ENCODE assay signal across 10 cellular contexts in the genomic region with DNA sequence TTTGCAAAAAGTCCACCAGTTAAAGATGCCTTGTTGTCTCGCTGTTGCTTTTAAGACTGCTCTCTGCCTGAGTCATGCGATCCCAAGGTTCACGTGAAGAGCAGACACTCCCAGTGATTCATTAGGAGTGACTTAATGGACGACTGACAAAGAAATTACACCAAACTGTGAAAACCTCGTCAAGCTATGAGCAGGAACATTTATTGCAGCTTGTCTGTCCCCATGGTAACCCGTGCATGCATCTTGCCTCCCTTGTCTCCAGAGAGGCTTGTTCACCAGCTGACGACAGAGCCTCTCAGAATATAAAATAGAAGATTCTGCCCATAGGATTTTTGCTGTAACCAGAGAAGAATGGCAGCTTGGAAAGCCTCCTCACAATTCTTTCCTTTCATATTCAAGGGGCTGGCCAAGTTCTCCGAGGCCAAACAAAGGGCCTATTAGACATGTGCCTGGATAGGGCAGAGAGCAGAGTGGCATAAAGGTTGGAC.
DNase-seq lines count a peak whose midpoint lies in the region; ATAC-seq and TF ChIP-seq lines count a peak whose summit lies in the region.
"Had no signal": no experiment of that assay in that cellular context is flagged by ENCODE, and none has a peak within 500 bp of the region (broad histone marks: within the 10 kb centered on the region; RNA-seq: fewer than 3 reads in every experiment).

No MANE protein-coding gene starts in this region.

- TF ChIP-seq POLR2A in gastrocnemius medialis (IDR thresholded peaks at IDR 0.05): no peak

- ATAC-seq in SK-N-SH treated with all-trans-retinoic acid at 6 μM for 48 hours (peak; percentile 26; the same call in 2 of the 3 replicates), Right ventricle myocardium superior (ENCODE audit: poor library complexity) (peak; percentile 66), gastrocnemius medialis (peak; percentile 60 to 68), HG02885 (IDR thresholded peaks at IDR 0.05; ENCODE audit: poor library complexity, unreplicated experiment) (no peak)
- no peak for ATAC-seq in stimulated activated naive B cell treated with anti-CD40 and anti-IgM and Interleukin-4, amounts not matched to agents 10 μg/mL and 1 μg/mL and 100 μg/mL, for 72 hours (replicated peaks)

- H3K27ac Mint-ChIP-seq in stimulated activated naive B cell treated with anti-CD40 and anti-IgM and Interleukin-4, amounts not matched to agents 10 μg/mL and 1 μg/mL and 100 μg/mL, for 72 hours: no peak overlapping the region
- H3K27ac Mint-ChIP-seq: activated CD4-positive, alpha-beta memory T cell treated with anti-CD3 and anti-CD28 coated beads, Interleukin-2, amount 10 ng/mL, durations not matched to agents 7 days and 5 days had no signal

- H3K4me1 Mint-ChIP-seq in stimulated activated naive B cell treated with anti-CD40 and anti-IgM and Interleukin-4, amounts not matched to agents 10 μg/mL and 1 μg/mL and 100 μg/mL, for 72 hours: no peaks in the 10 kb centered on the region
- H3K4me1 Mint-ChIP-seq: activated CD4-positive, alpha-beta memory T cell treated with anti-CD3 and anti-CD28 coated beads, Interleukin-2, amount 10 ng/mL, durations not matched to agents 7 days and 5 days had no signal

- H3K36me3 ChIP-seq in HEK293 (ENCODE audit: control insufficient read depth in 2 of 2, insufficient read depth in 1 of 2, low read length in 2 of 2) (no peaks in the 10 kb centered on the region), gastrocnemius medialis (no peaks in the 10 kb centered on the region)

- H3K9me3 ChIP-seq in HEK293 (ENCODE audit: control insufficient read depth, insufficient read depth, low read depth, low read length) (no peaks in the 10 kb centered on the region), gastrocnemius medialis (no peaks in the 10 kb centered on the region)

- no peak for TF ChIP-seq CTCF in HEK293 (tag by site-specific recombination; IDR thresholded peaks at IDR 0.05)
- no peak for TF ChIP-seq CTCF in gastrocnemius medialis (IDR thresholded peaks at IDR 0.05 in 4 of 5, conservative IDR thresholded peaks at IDR 0.05 in 1 of 5)
- TF ChIP-seq CTCF in GM10248 (IDR thresholded peaks at IDR 0.05; ENCODE audit: control extremely low read depth, extremely low read depth, low read depth, missing control alignments): no peak

- H3K4me3 Mint-ChIP-seq in stimulated activated naive B cell treated with anti-CD40 and anti-IgM and Interleukin-4, amounts not matched to agents 10 μg/mL and 1 μg/mL and 100 μg/mL, for 72 hours: no peak overlapping the region
- H3K4me3 Mint-ChIP-seq: activated CD4-positive, alpha-beta memory T cell treated with anti-CD3 and anti-CD28 coated beads, Interleukin-2, amount 10 ng/mL, durations not matched to agents 7 days and 5 days had no signal

- no peak overlapping the region for H3K4me3 ChIP-seq in HEK293 (ENCODE audit: low read depth, low read length)
- no peak overlapping the region for H3K4me3 ChIP-seq in gastrocnemius medialis

- in situ Hi-C loops in gastrocnemius medialis (cut with MboI; ENCODE audit: low sequenced_read_pairs in 4 of 4): no loop called here

- H3K9me3 Mint-ChIP-seq in stimulated activated naive B cell treated with anti-CD40 and anti-IgM and Interleukin-4, amounts not matched to agents 10 μg/mL and 1 μg/mL and 100 μg/mL, for 72 hours: no peaks in the 10 kb centered on the region
- H3K9me3 Mint-ChIP-seq: activated CD4-positive, alpha-beta memory T cell treated with anti-CD3 and anti-CD28 coated beads, Interleukin-2, amount 10 ng/mL, durations not matched to agents 7 days and 5 days had no signal

- no peaks in the 10 kb centered on the region for H3K27me3 ChIP-seq in gastrocnemius medialis

- H3K4me1 ChIP-seq in HEK293 (ENCODE audit: control insufficient read depth, insufficient read depth, low read length) (peaks cover 10% of the 10 kb centered on the region), gastrocnemius medialis (no peaks in the 10 kb centered on the region)
- H3K4me1 ChIP-seq: parathyroid adenoma had no signal

- intact Hi-C loops in Right ventricle myocardium superior (cut with DNase I) (no loop called here), gastrocnemius medialis (cut with DNase I; ENCODE audit: low total_unique reads) (no loop called here)

- POLR2A ChIA-PET in HEK293 (lab: Yijun Ruan, JAX) (no interaction called here), GM10248 (lab: Yijun Ruan, JAX) (no interaction called here)

- DNase-seq in Right ventricle myocardium superior (no peak), gastrocnemius medialis (peak; percentile 18 to 47), GM10248 (ENCODE audit: extremely low spot score) (no peak), NCI-H82 (lab: John Stamatoyannopoulos, UW) (no peak)
- no peak for DNase-seq in stimulated activated naive B cell treated with anti-CD40 and anti-IgM and Interleukin-4, amounts not matched to agents 10 μg/mL and 1 μg/mL and 100 μg/mL, for 72 hours
- DNase-seq: activated CD4-positive, alpha-beta memory T cell treated with anti-CD3 and anti-CD28 coated beads, Interleukin-2, amount 10 ng/mL, durations not matched to agents 7 days and 5 days had no signal

- H3K27me3 Mint-ChIP-seq in stimulated activated naive B cell treated with anti-CD40 and anti-IgM and Interleukin-4, amounts not matched to agents 10 μg/mL and 1 μg/mL and 100 μg/mL, for 72 hours: peaks cover 0 to 8% of the 10 kb centered on the region in 2 donors
- H3K27me3 Mint-ChIP-seq: activated CD4-positive, alpha-beta memory T cell treated with anti-CD3 and anti-CD28 coated beads, Interleukin-2, amount 10 ng/mL, durations not matched to agents 7 days and 5 days had no signal

- H3K36me3 Mint-ChIP-seq in stimulated activated naive B cell treated with anti-CD40 and anti-IgM and Interleukin-4, amounts not matched to agents 10 μg/mL and 1 μg/mL and 100 μg/mL, for 72 hours: no peaks in the 10 kb centered on the region

- CTCF ChIA-PET in HEK293 (lab: Yijun Ruan, JAX): no interaction called here
- CTCF ChIA-PET in GM10248 (lab: Yijun Ruan, JAX): no interaction called here

- H3K27ac ChIP-seq in HEK293 (ENCODE audit: extremely low read depth, low read depth, low read length) (no peak overlapping the region), gastrocnemius medialis (peak overlapping the region in 1 of 4 donors; percentile 20)
- H3K27ac ChIP-seq: parathyroid adenoma had no signal

TF ChIP-seq in HEK293, 187 proteins besides CTCF, POLR2A, EP300 and RAD21 (continues in another document):
- TF ChIP-seq ZNF433 (tag by site-specific recombination; IDR thresholded peaks at IDR 0.05; ENCODE audit: low read depth) (no peak), ZNF792 (tag by site-specific recombination; IDR thresholded peaks at IDR 0.05) (no peak)

TF ChIP-seq in SK-N-SH treated with all-trans-retinoic acid at 6 μM for 48 hours, 23 proteins besides CTCF, POLR2A, EP300 and RAD21 (continues in another document):
- no peak for TF ChIP-seq ZC3H10 (CRISPR knock-in tag; IDR thresholded peaks at IDR 0.05)
- TF ChIP-seq, protein P1, sequence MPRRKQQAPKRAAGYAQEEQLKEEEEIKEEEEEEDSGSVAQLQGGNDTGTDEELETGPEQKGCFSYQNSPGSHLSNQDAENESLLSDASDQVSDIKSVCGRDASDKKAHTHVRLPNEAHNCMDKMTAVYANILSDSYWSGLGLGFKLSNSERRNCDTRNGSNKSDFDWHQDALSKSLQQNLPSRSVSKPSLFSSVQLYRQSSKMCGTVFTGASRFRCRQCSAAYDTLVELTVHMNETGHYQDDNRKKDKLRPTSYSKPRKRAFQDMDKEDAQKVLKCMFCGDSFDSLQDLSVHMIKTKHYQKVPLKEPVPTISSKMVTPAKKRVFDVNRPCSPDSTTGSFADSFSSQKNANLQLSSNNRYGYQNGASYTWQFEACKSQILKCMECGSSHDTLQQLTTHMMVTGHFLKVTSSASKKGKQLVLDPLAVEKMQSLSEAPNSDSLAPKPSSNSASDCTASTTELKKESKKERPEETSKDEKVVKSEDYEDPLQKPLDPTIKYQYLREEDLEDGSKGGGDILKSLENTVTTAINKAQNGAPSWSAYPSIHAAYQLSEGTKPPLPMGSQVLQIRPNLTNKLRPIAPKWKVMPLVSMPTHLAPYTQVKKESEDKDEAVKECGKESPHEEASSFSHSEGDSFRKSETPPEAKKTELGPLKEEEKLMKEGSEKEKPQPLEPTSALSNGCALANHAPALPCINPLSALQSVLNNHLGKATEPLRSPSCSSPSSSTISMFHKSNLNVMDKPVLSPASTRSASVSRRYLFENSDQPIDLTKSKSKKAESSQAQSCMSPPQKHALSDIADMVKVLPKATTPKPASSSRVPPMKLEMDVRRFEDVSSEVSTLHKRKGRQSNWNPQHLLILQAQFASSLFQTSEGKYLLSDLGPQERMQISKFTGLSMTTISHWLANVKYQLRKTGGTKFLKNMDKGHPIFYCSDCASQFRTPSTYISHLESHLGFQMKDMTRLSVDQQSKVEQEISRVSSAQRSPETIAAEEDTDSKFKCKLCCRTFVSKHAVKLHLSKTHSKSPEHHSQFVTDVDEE (CRISPR knock-in tag; IDR thresholded peaks at IDR 0.05): no peak
- no peak for TF ChIP-seq TOX (CRISPR knock-in tag; IDR thresholded peaks at IDR 0.05; ENCODE audit: borderline replicate concordance)
- TF ChIP-seq ZFP3 (CRISPR knock-in tag; IDR thresholded peaks at IDR 0.05): no peak
- TF ChIP-seq, protein P2, sequence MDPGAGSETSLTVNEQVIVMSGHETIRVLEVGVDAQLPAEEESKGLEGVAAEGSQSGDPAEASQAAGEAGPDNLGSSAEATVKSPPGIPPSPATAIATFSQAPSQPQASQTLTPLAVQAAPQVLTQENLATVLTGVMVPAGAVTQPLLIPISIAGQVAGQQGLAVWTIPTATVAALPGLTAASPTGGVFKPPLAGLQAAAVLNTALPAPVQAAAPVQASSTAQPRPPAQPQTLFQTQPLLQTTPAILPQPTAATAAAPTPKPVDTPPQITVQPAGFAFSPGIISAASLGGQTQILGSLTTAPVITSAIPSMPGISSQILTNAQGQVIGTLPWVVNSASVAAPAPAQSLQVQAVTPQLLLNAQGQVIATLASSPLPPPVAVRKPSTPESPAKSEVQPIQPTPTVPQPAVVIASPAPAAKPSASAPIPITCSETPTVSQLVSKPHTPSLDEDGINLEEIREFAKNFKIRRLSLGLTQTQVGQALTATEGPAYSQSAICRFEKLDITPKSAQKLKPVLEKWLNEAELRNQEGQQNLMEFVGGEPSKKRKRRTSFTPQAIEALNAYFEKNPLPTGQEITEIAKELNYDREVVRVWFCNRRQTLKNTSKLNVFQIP (CRISPR knock-in tag; IDR thresholded peaks at IDR 0.05; ENCODE audit: borderline replicate concordance, low read depth): no peak
- TF ChIP-seq PPARA (CRISPR knock-in tag; IDR thresholded peaks at IDR 0.05; ENCODE audit: borderline replicate concordance): no peak

Comparison
In these comparisons a context has a peak if more than half of its experiments do, and no peak if none do; other contexts are left out.
1. ATAC-seq: peak in SK-N-SH treated with all-trans-retinoic acid at 6 μM for 48 hours (single experiment), Right ventricle myocardium superior (single experiment) and gastrocnemius medialis (2 of 2); none in HG02885 (single experiment) and stimulated activated naive B cell treated with anti-CD40 and anti-IgM and Interleukin-4, amounts not matched to agents 10 μg/mL and 1 μg/mL and 100 μg/mL, for 72 hours (0 of 2).
2. DNase-seq: peak in gastrocnemius medialis (2 of 2); none in Right ventricle myocardium superior (single experiment), GM10248 (single experiment), NCI-H82 (single experiment) and stimulated activated naive B cell treated with anti-CD40 and anti-IgM and Interleukin-4, amounts not matched to agents 10 μg/mL and 1 μg/mL and 100 μg/mL, for 72 hours (single experiment).